Comparison of ENCODE assay signal across 8 cellular contexts in genomic region chr2:44044281-44044720, GRCh38. TPM values are rescaled to one million over a fixed set of nuclear protein-coding genes. Genes with fewer than 3 reads are reported as not detected.
DNase-seq lines count a peak whose midpoint lies in the region; ATAC-seq, FAIRE-seq and TF ChIP-seq lines count a peak whose summit lies in the region.

No MANE protein-coding gene starts in this region.

- no peak for TF ChIP-seq POLR2A in H1 (IDR thresholded peaks at IDR 0.05; ENCODE audit: control extremely low read depth in 1 of 2, low read depth in 2 of 2, low read length in 2 of 2)

- no peak overlapping the region; the same call in 1 of the 2 replicates for H2BK5ac ChIP-seq in H1 (ENCODE audit: low read depth, low read length)

- H2BK15ac ChIP-seq in H1 (ENCODE audit: low read length): peak overlapping the region; percentile 81; the same call in 1 of the 2 replicates

- H3K9ac ChIP-seq in H1 (replicated peaks in 1 of 4; ENCODE audit: extremely low read depth in 1 of 4, low read depth in 3 of 4, low read length in 3 of 4): no peak overlapping the region

- TF ChIP-seq CTCF in H1 (IDR thresholded peaks at IDR 0.05; ENCODE audit: control extremely low read depth in 1 of 3, insufficient read depth in 1 of 3, low read depth in 1 of 3, low read length in 3 of 3): peak; percentile 95 to 99 (median 98)
- peak; percentile 83 for TF ChIP-seq CTCF in mucosa of descending colon (IDR thresholded peaks at IDR 0.05)

- H3K4me1 ChIP-seq in H1 (replicated peaks in 1 of 4; ENCODE audit: control insufficient read depth in 3 of 4, insufficient read depth in 4 of 4, low read length in 3 of 4) (no peaks in the 10 kb centered on the region), mucosa of descending colon (ENCODE audit: low read depth) (peaks cover 3% of the 10 kb centered on the region)

- H3K56ac ChIP-seq in H1 (replicated peaks; ENCODE audit: insufficient read length, low read depth, low read length): no peak overlapping the region

- H3K27ac ChIP-seq in H1 (ENCODE audit: low read depth, low read length): no peak overlapping the region

- peaks cover 0 to 2% of the 10 kb centered on the region in 2 experiments; a peak in 2 of 4 replicates for H3K9me3 ChIP-seq in H1 (ENCODE audit: insufficient read depth in 2 of 2, low read depth in 1 of 2, low read length in 1 of 2)
- H3K9me3 ChIP-seq in mucosa of descending colon: no peaks in the 10 kb centered on the region

- H3K4me3 ChIP-seq in H1 (ENCODE audit: extremely low read depth in 1 of 4, insufficient read depth in 2 of 4, low read depth in 3 of 4, low read length in 4 of 4): no peak overlapping the region
- no peak overlapping the region for H3K4me3 ChIP-seq in mucosa of descending colon

- H3K4ac ChIP-seq in H1 (replicated peaks; ENCODE audit: insufficient read length, low read depth, low read length): no peak overlapping the region

- H3K23ac ChIP-seq in H1 (ENCODE audit: insufficient read length): no peak overlapping the region

- TF ChIP-seq RAD21 in H1 (IDR thresholded peaks at IDR 0.05 in 1 of 2, conservative IDR thresholded peaks at IDR 0.05 in 1 of 2; ENCODE audit: low read depth in 2 of 2, low read length in 2 of 2): peak; percentile 99

- H3K79me1 ChIP-seq in H1 (ENCODE audit: low read depth, low read length): no peaks in the 10 kb centered on the region

- H3K23me2 ChIP-seq in H1 (ENCODE audit: low read depth, low read length): no peaks in the 10 kb centered on the region

- DNase-seq in DMS 273 (lab: John Stamatoyannopoulos, UW; ENCODE audit: unreplicated experiment) (peak; percentile 91), HT1080 (ENCODE audit: low read depth) (peak; percentile 74), NOMO-1 treated with DMSO at 0.1 percent for 48 hours (lab: John Stamatoyannopoulos, UW; ENCODE audit: unreplicated experiment) (peak; percentile 80), H1 (ENCODE audit: low read depth in 1 of 2, low spot score in 2 of 2) (peak; percentile 73 to 91), mucosa of descending colon (peak; percentile 85 to 91 (median 89))
- peak; percentile 90 for DNase-seq in activated CD8-positive, alpha-beta memory T cell treated with anti-CD3 and anti-CD28 coated beads for 24 hours
- DNase-seq in stimulated activated CD8-positive, alpha-beta memory T cell treated with anti-CD3 and anti-CD28 coated beads, Interleukin-4, amount 100 ng/mL, for 4 hours (ENCODE audit: low read depth in 2 of 2, low spot score in 1 of 2): peak; percentile 45 to 56

- 0 out of 4 replicates have a peak overlapping the region, but pooled peaks of 1 of the 2 experiments have one; percentile 39 for H3K4me2 ChIP-seq in H1 (ENCODE audit: insufficient read depth in 1 of 2, low read depth in 2 of 2, low read length in 2 of 2)

- H3K14ac ChIP-seq in H1 (ENCODE audit: insufficient read length): no peak overlapping the region

- POLR2A ChIA-PET in H1 (lab: Charles Lee; ENCODE audit: partially characterized antibody): interaction anchor here (0.7 to 1.2 kb wide), 3 partner anchors 9 to 48 kb away, joined by 3 to 5 read pairs (median 3); no protein-coding TSS in a partner anchor

- peak overlapping the region; percentile 90; the same call in 1 of the 2 replicates for H2BK20ac ChIP-seq in H1 (ENCODE audit: low read length)

- H4K5ac ChIP-seq in H1 (ENCODE audit: insufficient read length, low read depth, low read length): no peak overlapping the region

- peak; percentile 98 for ATAC-seq in GM21447 (IDR thresholded peaks at IDR 0.05; ENCODE audit: unreplicated experiment)
- ATAC-seq in mucosa of descending colon: peak; percentile 100

- no peaks in the 10 kb centered on the region for H3K27me3 ChIP-seq in H1 (replicated peaks in 1 of 4; ENCODE audit: control insufficient read depth in 3 of 4, extremely low read depth in 1 of 4, insufficient read depth in 3 of 4, low read length in 3 of 4)

- peak overlapping the region; percentile 63; the same call in 1 of the 2 replicates for H4K8ac ChIP-seq in H1 (ENCODE audit: extremely low read depth, insufficient read depth, low read length)

- FAIRE-seq in H1 (lab: Jason Lieb, UNC): peak; percentile 48

- peak overlapping the region; percentile 95; the same call in 1 of the 2 replicates for H2AFZ ChIP-seq in H1 (ENCODE audit: low read length)

- CTCF ChIA-PET in H1 (lab: Charles Lee; ENCODE audit: partially characterized antibody): interaction anchor here (0.6 to 3.3 kb wide), 52 partner anchors 9 to 926 kb away, joined by 3 to 39 read pairs (median 4); no protein-coding TSS in a partner anchor

- H2BK12ac ChIP-seq in H1 (ENCODE audit: low read depth, low read length): peak overlapping the region; percentile 94; the same call in 1 of the 2 replicates

- H2BK120ac ChIP-seq in H1 (replicated peaks; ENCODE audit: low read depth, low read length): no peak overlapping the region

- intact Hi-C loops in mucosa of descending colon (cut with DNase I, micrococcal nuclease): no loop called here

- H3K36me3 ChIP-seq in H1 (ENCODE audit: control insufficient read depth in 2 of 4, insufficient read depth in 4 of 4, low read length in 3 of 4) (no peaks in the 10 kb centered on the region), mucosa of descending colon (ENCODE audit: low read depth) (no peaks in the 10 kb centered on the region)

- H3K79me2 ChIP-seq in H1 (ENCODE audit: control insufficient read depth in 1 of 2, insufficient read depth in 2 of 2, low read length in 2 of 2): no peaks in the 10 kb centered on the region

- H4K20me1 ChIP-seq in H1 (replicated peaks in 1 of 2; ENCODE audit: control insufficient read depth in 1 of 2, insufficient read depth in 2 of 2, low read length in 2 of 2): no peaks in the 10 kb centered on the region

- no peak overlapping the region for H2AK5ac ChIP-seq in H1 (ENCODE audit: low read depth, low read length)

- no peak; a peak in 1 of 3 replicates for TF ChIP-seq EP300 in H1 (IDR thresholded peaks at IDR 0.05; ENCODE audit: borderline replicate concordance in 1 of 2, low read depth in 2 of 2, low read length in 2 of 2)

- H4K91ac ChIP-seq in H1 (replicated peaks; ENCODE audit: insufficient read length, low read length): peak overlapping the region; percentile 36

- WGBS in H1 (ENCODE audit: extremely low coverage in 1 of 2, insufficient coverage in 1 of 2, insufficient read length in 1 of 2, insufficient replicate concordance in 2 of 2, low coverage in 1 of 2, low lambda C conversion rate in 2 of 2, missing lambda C conversion rate in 1 of 2), 2 experiments: 29% methylated on average over 10 of the region's 10 CpGs; no CpG with 5 or more reads in 1 of the 2 experiments

- H3K18ac ChIP-seq in H1 (ENCODE audit: extremely low read depth, low read length): no peak overlapping the region; the same call in 1 of the 2 replicates

TF ChIP-seq in H1, 55 proteins besides CTCF, POLR2A, EP300 and RAD21:
- TF ChIP-seq NRF1 (IDR thresholded peaks at IDR 0.05; ENCODE audit: low read depth, low read length) (no peak), JUND (IDR thresholded peaks at IDR 0.05; ENCODE audit: low read length) (no peak), TBP (IDR thresholded peaks at IDR 0.05; ENCODE audit: low read depth, low read length) (no peak), TCF12 (IDR thresholded peaks at IDR 0.05; ENCODE audit: low read depth, low read length) (no peak), RXRA (IDR thresholded peaks at IDR 0.05; ENCODE audit: insufficient read depth, low read depth, low read length) (no peak), CBX5 (IDR thresholded peaks at IDR 0.05; ENCODE audit: low read depth, low read length) (no peak), KDM5A (IDR thresholded peaks at IDR 0.05; ENCODE audit: low read length) (no peak), GTF2F1 (IDR thresholded peaks at IDR 0.05; ENCODE audit: borderline replicate concordance, low read depth, low read length) (no peak), RBBP5 (IDR thresholded peaks at IDR 0.05; ENCODE audit: borderline replicate concordance, low read depth, low read length) (no peak), TEAD4 (IDR thresholded peaks at IDR 0.05; ENCODE audit: low read depth, low read length) (0 out of 2 replicates have a peak, but pooled peaks have one; percentile 31), YY1 (IDR thresholded peaks at IDR 0.05; ENCODE audit: low read depth, low read length) (peak; percentile 34; the same call in 1 of the 2 replicates), NANOG (IDR thresholded peaks at IDR 0.05; ENCODE audit: insufficient read depth, low read depth, low read length, poor library complexity, severe bottlenecking) (no peak), SP4 (IDR thresholded peaks at IDR 0.05; ENCODE audit: low read length) (0 out of 2 replicates have a peak, but pooled peaks have one; percentile 38), JUN (IDR thresholded peaks at IDR 0.05; ENCODE audit: low read depth, low read length) (no peak), BRCA1 (IDR thresholded peaks at IDR 0.05; ENCODE audit: low read depth, low read length) (no peak), RNF2 (IDR thresholded peaks at IDR 0.05; ENCODE audit: borderline replicate concordance, low read depth, low read length, missing control alignments, poor library complexity, severe bottlenecking) (no peak)

RNA-seq across cellular contexts. Expression of gene LRPPRC, which starts 48.5 kb away (rescaled TPM):
- total RNA-seq in HT1080 (2014; rRNA removed; shearing (Covaris generic)): 46.2 and 50.5 TPM in 2 replicates
- polyA plus RNA-seq in HT1080 (2015; cell fraction: cytosol; rRNA removed): 40.9 and 54.6 TPM in 2 replicates
- polyA plus RNA-seq in HT1080 (2015; cell fraction: nucleus; rRNA removed): 152 and 165 TPM in 2 replicates
- 156 and 167 TPM in 2 replicates for total RNA-seq in H1 (2021; fragmentation: NEBNext Ultra II Directional; extraction: Animal tissue kit (Norgen Biotek cat#: 25700))
- 43.4 and 43.8 TPM in 2 replicates for polyA plus RNA-seq in H1 (2011; rRNA removed)
- 68.7 TPM for polyA plus RNA-seq in H1 (2011; cell fraction: cytosol; rRNA removed)
- 37.7 TPM for polyA plus RNA-seq in H1 (2011; cell fraction: nucleus; rRNA removed)
- polyA plus RNA-seq in H1 (2012, experiment 1 of 2): 66.3 to 110 TPM (median 81.3 TPM) in 4 replicates
- 6.8 TPM for polyA plus RNA-seq in H1 (2012, experiment 2 of 2)
- 83.2 TPM for polyA plus RNA-seq in H1 (2013, experiment 1 of 2)
- polyA plus RNA-seq in H1 (2013, experiment 2 of 2): 82.9 TPM
- polyA minus RNA-seq in H1 (2011; rRNA and poly(A)+ RNA removed): 135 and 198 TPM in 2 replicates
- 193 TPM for polyA minus RNA-seq in H1 (2011; cell fraction: cytosol; rRNA and poly(A)+ RNA removed)
- polyA minus RNA-seq in H1 (2011; cell fraction: nucleus; rRNA and poly(A)+ RNA removed): 186 TPM
- total RNA-seq in mucosa of descending colon: 100 to 1,000 TPM in 2 of 3 donors, 10 to 100 TPM in 1; 92.7 to 107 (median 101) TPM
